10 cellular contexts compared by ENCODE assay signal in genomic region chr3:111999924-112000835, GRCh38. TPM values are rescaled to one million over a fixed set of nuclear protein-coding genes. Genes with fewer than 3 reads are reported as not detected.
DNase-seq lines count a peak whose midpoint lies in the region; ATAC-seq and TF ChIP-seq lines count a peak whose summit lies in the region.
"Had no signal": no experiment of that assay in that cellular context is flagged by ENCODE, and none has a peak within 500 bp of the region (broad histone marks: within the 10 kb centered on the region; RNA-seq: fewer than 3 reads in every experiment).

No MANE protein-coding gene starts in this region.

- H3K27me3 Mint-ChIP-seq in nephron (ENCODE audit: low read depth), result peaks cover 29% of the 10 kb centered on the region

- intact Hi-C loops in ovary (cut with DNase I), result no loop called here

- TF ChIP-seq POLR2A in ovary (IDR thresholded peaks at IDR 0.05), result no peak

- H3K27ac ChIP-seq in ectodermal cell (ENCODE audit: insufficient read depth, low read depth, low read length, poor library complexity, severe bottlenecking) (peak overlapping the region; percentile 96), ovary (no peak overlapping the region)
- H3K27ac ChIP-seq: SJSA1 had no signal

- H3K36me3 Mint-ChIP-seq in nephron (ENCODE audit: low read depth), result peaks cover under 1% of the 10 kb centered on the region

- no peak for TF ChIP-seq EP300 in ovary (IDR thresholded peaks at IDR 0.05)

- 39% methylated on average over 9 of the region's 9 CpGs for WGBS in ectodermal cell, 2 experiments
- WGBS in ovary, 3 donors, result 83 to 89% (median 87%) methylated on average over 9 of the region's 9 CpGs

- ATAC-seq in GM18873 (IDR thresholded peaks at IDR 0.05; ENCODE audit: low FRiP score, unreplicated experiment), result no peak

- peak overlapping the region; percentile 86 to 91 (median 87) for H3K4me3 Mint-ChIP-seq in nephron

- H3K9me3 ChIP-seq in ectodermal cell (ENCODE audit: control insufficient read depth, low read length), result no peaks in the 10 kb centered on the region
- H3K9me3 ChIP-seq in ovary, result no peaks in the 10 kb centered on the region
- H3K9me3 ChIP-seq: SJSA1 had no signal

- peak overlapping the region in 1 of 3 experiments; percentile 36 for H3K27ac Mint-ChIP-seq in nephron

- peaks cover 46% of the 10 kb centered on the region for H3K4me1 Mint-ChIP-seq in nephron

- no peaks in the 10 kb centered on the region for H3K9me3 Mint-ChIP-seq in nephron

- TF ChIP-seq CTCF in nephron (IDR thresholded peaks at IDR 0.05; ENCODE audit: unreplicated experiment in 3 of 3) (no peak), ovary (IDR thresholded peaks at IDR 0.05) (no peak)

- H3K4me1 ChIP-seq in ectodermal cell (ENCODE audit: control insufficient read depth, insufficient read depth, low read length) (peaks cover 58% of the 10 kb centered on the region), ovary (ENCODE audit: insufficient read depth) (peaks cover 2% of the 10 kb centered on the region)

- H3K4me3 ChIP-seq in ectodermal cell (ENCODE audit: insufficient read depth, low read depth, low read length) (peak overlapping the region; percentile 68), ovary (no peak overlapping the region)
- H3K4me3 ChIP-seq: SJSA1 had no signal

- H3K27me3 ChIP-seq in ectodermal cell (ENCODE audit: control insufficient read depth, insufficient read depth, low read length, poor library complexity, severe bottlenecking) (peaks cover 15% of the 10 kb centered on the region), ovary (no peaks in the 10 kb centered on the region)
- H3K27me3 ChIP-seq: SJSA1 had no signal

- H3K36me3 ChIP-seq in ectodermal cell (ENCODE audit: control insufficient read depth, insufficient read depth, low read length), result peaks cover 33% of the 10 kb centered on the region
- H3K36me3 ChIP-seq in ovary, result no peaks in the 10 kb centered on the region
- H3K36me3 ChIP-seq: SJSA1 had no signal

- DNase-seq in NCI-H748 (lab: John Stamatoyannopoulos, UW; ENCODE audit: unreplicated experiment) (peak; percentile 55), NCI-H748 treated with DMSO at 0.1 percent for 48 hours (lab: John Stamatoyannopoulos, UW) (no peak), NCI-H1417 (lab: John Stamatoyannopoulos, UW) (peak; percentile 24 to 77 (median 73)), ovary (no peak), GOT3 (lab: John Stamatoyannopoulos, UW) (no peak)

RNA-seq across cellular contexts. Expression of gene TAGLN3, which starts 1.5 kb away (rescaled TPM):
- polyA plus RNA-seq in ectodermal cell (2013, experiment 1 of 4), result 47.4 TPM
- 43.2 TPM for polyA plus RNA-seq in ectodermal cell (2013, experiment 2 of 4)
- polyA plus RNA-seq in ectodermal cell (2013, experiment 3 of 4), result 55.4 TPM
- polyA plus RNA-seq in ectodermal cell (2013, experiment 4 of 4), result 67.2 TPM
- total RNA-seq in ovary, result not detected
- polyA plus RNA-seq in ovary, result under 1 TPM in 1 of 2 donors, not detected in 1; 0.19 TPM
- total RNA-seq: SJSA1 had no signal

RNA-seq across cellular contexts. Expression of gene ABHD10, which starts 21.4 kb away (rescaled TPM):
- polyA plus RNA-seq in ectodermal cell (2013, experiment 1 of 4), result 36.4 TPM
- polyA plus RNA-seq in ectodermal cell (2013, experiment 2 of 4), result 36.2 TPM
- polyA plus RNA-seq in ectodermal cell (2013, experiment 3 of 4), result 36.2 TPM
- 40.0 TPM for polyA plus RNA-seq in ectodermal cell (2013, experiment 4 of 4)
- total RNA-seq in ovary, result 10 to 100 TPM; 18.2 to 37.0 (median 27.9) TPM
- 10 to 100 TPM; 20.5 to 36.4 TPM for polyA plus RNA-seq in ovary

RNA-seq across cellular contexts. Expression of gene TMPRSS7, which starts 34.4 kb away (rescaled TPM):
- not detected for polyA plus RNA-seq in ectodermal cell (2013, experiment 1 of 4)
- not detected for polyA plus RNA-seq in ectodermal cell (2013, experiment 2 of 4)
- polyA plus RNA-seq in ectodermal cell (2013, experiment 3 of 4), result not detected
- 0.12 TPM for polyA plus RNA-seq in ectodermal cell (2013, experiment 4 of 4)
- under 1 TPM in 1 of 7 donors, not detected in 6; 0.34 TPM for total RNA-seq in ovary
- not detected for polyA plus RNA-seq in ovary
- total RNA-seq: dermis blood vessel endothelial cell, SJSA1 had no signal

Comparison
In these comparisons a context has a peak if more than half of its experiments do, and no peak if none do; other contexts are left out.
1. DNase-seq: peak in NCI-H748 (single experiment) and NCI-H1417 (3 of 3); none in NCI-H748 treated with DMSO at 0.1 percent for 48 hours (single experiment), ovary (0 of 5) and GOT3 (single experiment).